Comparison of ENCODE assay signal across 21 cellular contexts in the genomic region with DNA sequence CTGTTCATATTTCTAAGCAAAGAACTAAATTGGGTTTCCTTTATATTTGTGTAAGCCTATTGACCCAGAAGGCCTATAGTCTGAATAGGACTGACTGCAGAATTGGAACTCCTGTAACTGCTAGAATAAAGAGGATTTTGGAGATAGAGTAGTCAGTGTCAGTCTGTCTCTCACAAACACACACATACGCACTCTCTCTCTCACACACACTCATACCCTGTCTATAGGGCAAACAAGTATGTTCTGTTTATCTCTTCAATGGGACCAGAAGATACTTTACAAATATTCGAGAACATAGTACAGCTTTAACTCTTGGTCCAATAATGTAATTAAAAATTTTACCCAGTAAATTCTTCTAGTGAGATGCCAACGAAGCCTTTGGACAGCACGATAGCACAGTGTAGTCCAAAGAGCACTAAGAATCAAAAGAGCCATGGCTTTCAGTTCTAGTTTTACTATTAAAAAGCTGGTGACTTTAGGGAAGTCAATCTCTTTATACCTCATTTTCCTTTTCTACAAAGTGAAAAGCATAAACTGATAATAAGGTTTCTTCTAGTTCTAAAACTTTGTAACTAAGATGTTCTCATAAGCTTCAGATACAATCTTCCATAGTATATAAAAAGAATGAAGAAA. TPM values are rescaled to one million over a fixed set of nuclear protein-coding genes. Genes with fewer than 3 reads are reported as not detected.
DNase-seq lines count a peak whose midpoint lies in the region; FAIRE-seq and TF ChIP-seq lines count a peak whose summit lies in the region.
"Had no signal": no experiment of that assay in that cellular context is flagged by ENCODE, and none has a peak within 500 bp of the region (broad histone marks: within the 10 kb centered on the region; RNA-seq: fewer than 3 reads in every experiment).

No MANE protein-coding gene starts in this region.

- no peaks in the 10 kb centered on the region for H3K9me2 ChIP-seq in OCI-LY1 (ENCODE audit: low read depth, low read length)

- H3K9ac ChIP-seq in OCI-LY1 (ENCODE audit: low read length) = no peak overlapping the region

- H3K27ac ChIP-seq in OCI-LY1 (ENCODE audit: low read depth, low read length, poor library complexity, severe bottlenecking) = peak overlapping the region; percentile 9
- H3K27ac ChIP-seq: esophagus muscularis mucosa, ovary, vagina had no signal

- H4K20me1 ChIP-seq in OCI-LY1 (ENCODE audit: insufficient read depth, low read length) = no peaks in the 10 kb centered on the region

- H3K27ac Mint-ChIP-seq in nephron progenitor cell = peak overlapping the region; percentile 40

- peaks cover 72% of the 10 kb centered on the region for H3K36me3 Mint-ChIP-seq in nephron progenitor cell (ENCODE audit: low read depth)

- H3K4me3 Mint-ChIP-seq in nephron progenitor cell = no peak overlapping the region

- H3K4me1 ChIP-seq in OCI-LY1 (ENCODE audit: insufficient read depth, low read length, severe bottlenecking) = peaks cover 56% of the 10 kb centered on the region

- no peak for TF ChIP-seq CTCF in OCI-LY1 (IDR thresholded peaks at IDR 0.05; ENCODE audit: low read length)
- no peak for TF ChIP-seq CTCF in nephron progenitor cell (IDR thresholded peaks at IDR 0.05)

- no peaks in the 10 kb centered on the region for H3K36me3 ChIP-seq in OCI-LY1 (ENCODE audit: insufficient read depth, low read length)
- H3K36me3 ChIP-seq: esophagus muscularis mucosa, ovary, vagina had no signal

- H3K27me3 ChIP-seq in OCI-LY1 (ENCODE audit: insufficient read depth, low read length) = no peaks in the 10 kb centered on the region
- H3K27me3 ChIP-seq: esophagus muscularis mucosa, ovary, vagina had no signal

- H3K4me3 ChIP-seq in OCI-LY1 (ENCODE audit: low read depth, low read length, poor library complexity, severe bottlenecking) = no peak overlapping the region
- H3K4me3 ChIP-seq: esophagus muscularis mucosa, ovary, vagina had no signal

- H2AFZ ChIP-seq in OCI-LY1 (ENCODE audit: low read length) = no peak overlapping the region

- H3K9me3 Mint-ChIP-seq in nephron progenitor cell = peaks cover 29% of the 10 kb centered on the region

- DNase-seq in GM18507 (ENCODE audit: extremely low spot score, insufficient read length, low read depth) = no peak
- DNase-seq in H54 (ENCODE audit: insufficient read length, low spot score) = no peak
- DNase-seq in nephron progenitor cell = no peak
- DNase-seq in stimulated activated naive CD4-positive, alpha-beta T cell treated with Interleukin-2 at 50 U/mL for 16 hours (lab: John Stamatoyannopoulos, UW) = no peak
- no peak for DNase-seq in mucosa of gallbladder (ENCODE audit: low spot score)
- no peak for DNase-seq in glomerular visceral epithelial cell (ENCODE audit: extremely low spot score)
- DNase-seq: activated CD4-positive, alpha-beta T cell treated with anti-CD3 and anti-CD28 coated beads, Interleukin-2, amount 50 U/mL, for 4 hours; activated gamma-delta T cell treated with Interleukin-2 at 50 U/mL for 16 hours; Calu3; caudate nucleus; left colon; MV-4-11; NCI-H2029; NK-92 treated with Interleukin-12 subunit alpha and Interleukin-12 subunit beta, amount 100 ng/mL, for 24 hours; ovary; RPMI8226; substantia nigra; SW 1271 had no signal

- H3K27me3 Mint-ChIP-seq in nephron progenitor cell (ENCODE audit: low read depth, poor library complexity) = no peaks in the 10 kb centered on the region

- H3K4me1 Mint-ChIP-seq in nephron progenitor cell = no peaks in the 10 kb centered on the region

- peaks cover 90% of the 10 kb centered on the region for H3K79me2 ChIP-seq in OCI-LY1 (ENCODE audit: insufficient read depth, low read length)

- H3K4me2 ChIP-seq in OCI-LY1 (ENCODE audit: low read length) = 0 out of 2 replicates have a peak overlapping the region, but pooled peaks have one; percentile 14

- H3K9me3 ChIP-seq in OCI-LY1 (ENCODE audit: low read length) = no peaks in the 10 kb centered on the region
- H3K9me3 ChIP-seq: esophagus muscularis mucosa, ovary, vagina had no signal

- no peak for TF ChIP-seq POLR2A in H54 (IDR thresholded peaks at IDR 0.05; ENCODE audit: low read depth, low read length)

- peak; percentile 51 for FAIRE-seq in GM18507 (lab: Jason Lieb, UNC)
- FAIRE-seq in H54 (lab: Jason Lieb, UNC) = peak; percentile 74

- H3F3A ChIP-seq in OCI-LY1 (ENCODE audit: insufficient read depth, low read length) = no peaks in the 10 kb centered on the region

RNA-seq across cellular contexts. Expression of a gene that starts 19.3 kb away (rescaled TPM):
- total RNA-seq in mucosa of gallbladder = 18.3 TPM

RNA-seq across cellular contexts. Expression of a gene that starts 19.8 kb away (rescaled TPM):
- total RNA-seq in mucosa of gallbladder = 11.5 TPM
